ENCODE assay signal across 9 cellular contexts in the genomic region with DNA sequence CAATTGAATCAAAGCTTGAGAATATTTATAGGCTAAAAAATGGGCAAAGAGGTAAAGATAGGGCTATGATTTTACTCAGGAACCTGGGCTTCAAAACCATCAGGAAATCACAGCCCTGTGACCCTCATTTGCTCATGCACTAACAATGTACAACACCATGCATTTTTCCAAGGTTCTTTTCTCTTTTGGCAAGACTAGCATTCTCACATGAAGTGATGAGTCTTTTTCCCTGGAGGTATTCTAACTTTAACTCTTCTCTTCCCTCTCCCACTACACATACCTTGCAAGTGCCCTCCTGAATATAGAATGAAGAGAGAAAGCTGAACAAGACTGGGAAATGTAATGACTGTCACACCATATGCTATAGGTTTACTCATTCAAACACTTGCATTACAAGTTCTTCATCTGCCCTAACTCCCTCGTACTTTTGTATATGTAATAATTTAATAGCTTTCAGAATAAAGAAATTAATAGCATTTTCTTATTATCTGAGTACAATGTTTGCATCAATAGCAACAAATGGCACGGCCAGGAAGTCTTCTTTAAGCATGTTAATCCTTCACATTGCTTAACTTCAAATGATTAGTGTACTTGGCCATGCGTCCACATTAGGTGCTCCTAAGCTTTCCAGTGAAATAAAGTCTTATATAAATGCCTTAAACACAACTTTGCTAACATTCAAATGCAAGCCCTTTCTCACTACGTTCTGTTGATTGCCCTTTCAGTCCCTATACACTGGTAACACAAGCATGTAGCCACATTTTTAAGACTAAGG. TPM values are rescaled to one million over a fixed set of nuclear protein-coding genes. Genes with fewer than 3 reads are reported as not detected.
DNase-seq lines count a peak whose midpoint lies in the region; FAIRE-seq and TF ChIP-seq lines count a peak whose summit lies in the region.
"Had no signal": no experiment of that assay in that cellular context is flagged by ENCODE, and none has a peak within 500 bp of the region (broad histone marks: within the 10 kb centered on the region; RNA-seq: fewer than 3 reads in every experiment).

No MANE protein-coding gene starts in this region.

- TF ChIP-seq POLR2A in Peyer's patch (IDR thresholded peaks at IDR 0.05) = no peak

- H3K4me3 ChIP-seq in Peyer's patch (peak overlapping the region in 3 of 4 donors; percentile 63 to 76 (median 66)), rectal smooth muscle tissue (ENCODE audit: low read length) (peak overlapping the region; percentile 73), BE2C (ENCODE audit: low read depth, low read length) (no peak overlapping the region), kidney (ENCODE audit: low read length in 2 of 2) (peak overlapping the region in 1 of 2 donors; percentile 83)

- intact Hi-C loops in kidney (cut with DNase I) = no loop called here

- H3K36me3 ChIP-seq in Peyer's patch (no peaks in the 10 kb centered on the region), rectal smooth muscle tissue (ENCODE audit: control insufficient read depth, insufficient read depth, low read length) (no peaks in the 10 kb centered on the region), BE2C (no peaks in the 10 kb centered on the region), kidney (ENCODE audit: control insufficient read depth in 1 of 2, insufficient read depth in 2 of 2, low read length in 2 of 2) (no peaks in the 10 kb centered on the region)

- no peak for FAIRE-seq in kidney (lab: Jason Lieb, UNC)
- FAIRE-seq: urothelium cell line had no signal

- no peaks in the 10 kb centered on the region for H3K9me3 ChIP-seq in Peyer's patch
- no peaks in the 10 kb centered on the region for H3K9me3 ChIP-seq in BE2C
- no peaks in the 10 kb centered on the region for H3K9me3 ChIP-seq in kidney (ENCODE audit: control insufficient read depth in 1 of 2, low read length in 2 of 2)

- DNase-seq in EL (peak; percentile 73), Peyer's patch (no peak), epithelial cell of prostate (ENCODE audit: low read depth, low spot score) (no peak), BE2C (no peak), kidney (no peak), SHP77 treated with DMSO at 0.1 percent for 48 hours (lab: John Stamatoyannopoulos, UW) (no peak)
- DNase-seq in activated CD4-positive, alpha-beta T cell treated with anti-CD3 and anti-CD28 coated beads for 1 hour = no peak

- H3K27ac ChIP-seq in Peyer's patch = peak overlapping the region in 1 of 4 donors; percentile 77
- peak overlapping the region; percentile 86 for H3K27ac ChIP-seq in epithelial cell of prostate
- H3K27ac ChIP-seq in rectal smooth muscle tissue (ENCODE audit: low read depth, low read length) = peak overlapping the region; percentile 91
- H3K27ac ChIP-seq in kidney (ENCODE audit: low read depth in 2 of 2, low read length in 2 of 2) = no peak overlapping the region

- H3K4me1 ChIP-seq in Peyer's patch = peaks cover 0 to 10% (median 2%) of the 10 kb centered on the region in 4 donors
- peaks cover 7% of the 10 kb centered on the region for H3K4me1 ChIP-seq in rectal smooth muscle tissue (ENCODE audit: control insufficient read depth, insufficient read depth, low read length)
- H3K4me1 ChIP-seq in BE2C = no peaks in the 10 kb centered on the region
- no peaks in the 10 kb centered on the region for H3K4me1 ChIP-seq in kidney (ENCODE audit: control insufficient read depth in 1 of 2, insufficient read depth in 1 of 2, low read depth in 1 of 2, low read length in 2 of 2)

- H3K27me3 ChIP-seq in Peyer's patch (no peaks in the 10 kb centered on the region), rectal smooth muscle tissue (ENCODE audit: control insufficient read depth, insufficient read depth, low read length) (no peaks in the 10 kb centered on the region), BE2C (peaks cover 59% of the 10 kb centered on the region)

- no peak for TF ChIP-seq CTCF in Peyer's patch (IDR thresholded peaks at IDR 0.05)
- TF ChIP-seq CTCF in BE2C (IDR thresholded peaks at IDR 0.05; ENCODE audit: low read depth, low read length) = no peak
- TF ChIP-seq CTCF in kidney (IDR thresholded peaks at IDR 0.05; ENCODE audit: borderline replicate concordance, extremely low read depth, insufficient read depth) = no peak

- no peak overlapping the region for H3K9ac ChIP-seq in rectal smooth muscle tissue (ENCODE audit: low read length)
- no peak overlapping the region for H3K9ac ChIP-seq in kidney (ENCODE audit: low read length in 2 of 2)

RNA-seq across cellular contexts. Expression of a gene that starts 1.8 kb away (rescaled TPM):
- 10 to 100 TPM in 2 of 4 donors, 1 to 10 TPM in 2; 7.7 to 32.2 (median 9.5) TPM for total RNA-seq in Peyer's patch
- polyA plus RNA-seq in BE2C (2012; ENCODE audit: insufficient read depth, insufficient read length, low read depth) = 0.32 TPM
- total RNA-seq in kidney = 25.4 TPM
- polyA plus RNA-seq in kidney (ENCODE audit: insufficient read depth, low read depth, low replicate concordance) = 2.6 TPM

Comparison
In these comparisons a context has a peak if more than half of its experiments do, and no peak if none do; other contexts are left out.
1. H3K27ac ChIP-seq: peak in epithelial cell of prostate (single experiment) and rectal smooth muscle tissue (single experiment); none in kidney (0 of 2).